Comparison of ENCODE assay signal across 16 cellular contexts in the genomic region with DNA sequence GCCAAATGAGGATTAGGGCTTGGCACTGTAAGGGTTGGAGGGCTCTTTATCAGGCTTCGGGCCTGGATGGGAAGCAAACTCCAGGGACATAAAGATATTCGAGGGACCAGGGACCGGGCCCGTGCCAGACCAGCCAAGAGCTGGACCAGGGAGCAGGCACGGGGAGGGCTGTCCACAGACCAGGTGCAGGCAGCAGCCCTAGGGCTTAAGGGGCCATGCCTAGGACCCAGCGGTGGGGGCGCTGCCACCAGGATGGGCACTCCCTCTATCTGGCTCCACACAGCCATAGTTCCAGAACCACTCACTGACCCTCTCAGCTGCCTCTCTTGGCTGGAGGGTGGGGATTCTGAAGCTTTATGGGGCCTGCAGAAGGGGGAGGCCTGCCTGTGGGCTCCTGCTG. TPM values are rescaled to one million over a fixed set of nuclear protein-coding genes. Genes with fewer than 3 reads are reported as not detected.
"Had no signal": no experiment of that assay in that cellular context is flagged by ENCODE, and none has a peak within 500 bp of the region (broad histone marks: within the 10 kb centered on the region; RNA-seq: fewer than 3 reads in every experiment).

No MANE protein-coding gene starts in this region.

- ATAC-seq: heart right ventricle, left lobe of liver, natural killer cell, pancreas, right cardiac atrium had no signal

- H3K36me3 ChIP-seq: heart right ventricle, pancreas had no signal

- H3K4me3 ChIP-seq: dorsolateral prefrontal cortex, heart right ventricle, pancreas had no signal

- H3K36me3 Mint-ChIP-seq: natural killer cell had no signal

- H3K4me1 Mint-ChIP-seq: natural killer cell had no signal

- DNase-seq: cortex of kidney; dorsolateral prefrontal cortex; effector CD8-positive, alpha-beta T cell; heart right ventricle; hypothalamus; natural killer cell; occipital lobe; right cardiac atrium; small intestine; stimulated activated CD4-positive, alpha-beta T cell treated with anti-CD3 and anti-CD28 coated beads, Interleukin-2, amount 100 ng/mL, for 48 hours; stimulated activated naive CD4-positive, alpha-beta T cell treated with Interleukin-2 at 50 U/mL for 16 hours had no signal

- H3K27ac Mint-ChIP-seq: natural killer cell, progenitor cell of endocrine pancreas had no signal

- H3K4me1 ChIP-seq: heart right ventricle had no signal

- H3K4me3 Mint-ChIP-seq: natural killer cell had no signal

- H3K27ac ChIP-seq: dorsolateral prefrontal cortex, heart right ventricle, pancreas had no signal

- H3K27me3 ChIP-seq: pancreas had no signal

- H3K9me3 Mint-ChIP-seq: natural killer cell had no signal

RNA-seq across cellular contexts. Expression of gene FAM241B, which starts 32.9 kb away (rescaled TPM):
- total RNA-seq: myocyte, urinary bladder had no signal
